ENCODE assay signal across 8 cellular contexts in genomic region chr6:24522090-24522820, GRCh38. TPM values are rescaled to one million over a fixed set of nuclear protein-coding genes. Genes with fewer than 3 reads are reported as not detected.
DNase-seq lines count a peak whose midpoint lies in the region; ATAC-seq and TF ChIP-seq lines count a peak whose summit lies in the region.

No MANE protein-coding gene starts in this region.

- no peak for TF ChIP-seq CTCF in WERI-Rb-1 (IDR thresholded peaks at IDR 0.05; ENCODE audit: low read depth, low read length)
- TF ChIP-seq CTCF in natural killer cell (IDR thresholded peaks at IDR 0.05): no peak

- no peaks in the 10 kb centered on the region for H3K27me3 ChIP-seq in WERI-Rb-1 (ENCODE audit: insufficient read depth, low read depth, severe bottlenecking)

- no peaks in the 10 kb centered on the region for H3K4me1 Mint-ChIP-seq in natural killer cell

- H3K4me3 Mint-ChIP-seq in natural killer cell: no peak overlapping the region

- peaks cover 6% of the 10 kb centered on the region; the same call in 1 of the 2 replicates for H3K36me3 ChIP-seq in WERI-Rb-1

- H3K9me3 ChIP-seq in WERI-Rb-1 (ENCODE audit: severe bottlenecking): no peaks in the 10 kb centered on the region

- no peak overlapping the region for H3K27ac ChIP-seq in WERI-Rb-1

- no peak overlapping the region for H3K27ac Mint-ChIP-seq in natural killer cell

- ATAC-seq in GM18499 (IDR thresholded peaks at IDR 0.05; ENCODE audit: insufficient read depth, unreplicated experiment) (peak; percentile 32), HG03025 (IDR thresholded peaks at IDR 0.05; ENCODE audit: low FRiP score, unreplicated experiment) (peak; percentile 38), natural killer cell (no peak)

- H3K36me3 Mint-ChIP-seq in natural killer cell: no peaks in the 10 kb centered on the region

- no peak overlapping the region for H3K4me3 ChIP-seq in WERI-Rb-1 (ENCODE audit: low read depth, low read length)

- intact Hi-C loops in natural killer cell (cut with micrococcal nuclease): no loop called here

- no peaks in the 10 kb centered on the region for H3K27me3 Mint-ChIP-seq in natural killer cell (ENCODE audit: low read depth in 2 of 2)

- H3K9me3 Mint-ChIP-seq in natural killer cell: no peaks in the 10 kb centered on the region

- DNase-seq in NCI-H2171 treated with DMSO at 0.1 percent for 48 hours (lab: John Stamatoyannopoulos, UW) (peak; percentile 80), inferior parietal cortex (ENCODE audit: extremely low spot score) (peak; percentile 43), WERI-Rb-1 (no peak), activated gamma-delta T cell (lab: John Stamatoyannopoulos, UW) (no peak), GM19240 (ENCODE audit: insufficient read length, low spot score) (no peak), natural killer cell (no peak)

RNA-seq across cellular contexts. Expression of gene ALDH5A1, which starts 27.5 kb away (rescaled TPM):
- total RNA-seq in natural killer cell: 1 to 10 TPM; 4.8 to 7.5 (median 6.8) TPM

RNA-seq across cellular contexts. Expression of gene GPLD1, which starts 32.9 kb away (rescaled TPM):
- total RNA-seq in natural killer cell: 1 to 10 TPM in 1 of 3 donors, under 1 TPM in 2; 0.86 to 1.3 (median 0.88) TPM

Comparison
In these comparisons a context has a peak if more than half of its experiments do, and no peak if none do; other contexts are left out.
1. ATAC-seq: peak in GM18499 (single experiment) and HG03025 (single experiment); none in natural killer cell (0 of 3).
2. DNase-seq: peak in NCI-H2171 treated with DMSO at 0.1 percent for 48 hours (single experiment) and inferior parietal cortex (single experiment); none in WERI-Rb-1 (single experiment), activated gamma-delta T cell (single experiment), GM19240 (single experiment) and natural killer cell (single experiment).